20 cellular contexts compared by ENCODE assay signal in genomic region chr17:68602267-68602644, GRCh38. TPM values are rescaled to one million over a fixed set of nuclear protein-coding genes. Genes with fewer than 3 reads are reported as not detected.
A peak's percentile ranks its signal among the peaks of the same experiment; 100 is the strongest.
DNase-seq lines count a peak whose midpoint lies in the region; ATAC-seq, FAIRE-seq and TF ChIP-seq lines count a peak whose summit lies in the region.
"Had no signal": no experiment of that assay in that cellular context is flagged by ENCODE, and none has a peak within 500 bp of the region (broad histone marks: within the 10 kb centered on the region; RNA-seq: fewer than 3 reads in every experiment).

No MANE protein-coding gene starts in this region.

- no peak for TF ChIP-seq POLR2A in esophagus squamous epithelium (IDR thresholded peaks at IDR 0.05)

- no peaks in the 10 kb centered on the region for H3K36me3 Mint-ChIP-seq in activated naive CD8-positive, alpha-beta T cell
- no peaks in the 10 kb centered on the region for H3K36me3 Mint-ChIP-seq in activated naive CD8-positive, alpha-beta T cell treated with anti-CD3 and anti-CD28 coated beads, Interleukin-2, amount 50 U/mL, for 24 hours (ENCODE audit: low read depth)
- peaks cover 3% of the 10 kb centered on the region for H3K36me3 Mint-ChIP-seq in natural killer cell treated with Interleukin-12 subunit alpha and Interleukin-12 subunit beta and Interleukin-15 and Interleukin-18, amount 100 ng/mL, for 72 hours
- H3K36me3 Mint-ChIP-seq: activated CD8-positive, alpha-beta memory T cell treated with anti-CD3 and anti-CD28 coated beads, Interleukin-2, amount 10 ng/mL, durations not matched to agents 7 days and 5 days; CD8-positive, alpha-beta memory T cell had no signal

- H3K4me1 Mint-ChIP-seq in activated naive CD8-positive, alpha-beta T cell (ENCODE audit: low read depth) = peaks cover 4% of the 10 kb centered on the region
- peaks cover 9% of the 10 kb centered on the region for H3K4me1 Mint-ChIP-seq in activated naive CD8-positive, alpha-beta T cell treated with anti-CD3 and anti-CD28 coated beads, Interleukin-2, amount 50 U/mL, for 24 hours
- H3K4me1 Mint-ChIP-seq in natural killer cell treated with Interleukin-12 subunit alpha and Interleukin-12 subunit beta and Interleukin-15 and Interleukin-18, amount 100 ng/mL, for 72 hours (ENCODE audit: low read depth in 2 of 2) = peaks cover 4 to 13% of the 10 kb centered on the region in 2 donors

- H3K27ac Mint-ChIP-seq in activated naive CD8-positive, alpha-beta T cell = no peak overlapping the region
- H3K27ac Mint-ChIP-seq in activated naive CD8-positive, alpha-beta T cell treated with anti-CD3 and anti-CD28 coated beads, Interleukin-2, amount 50 U/mL, for 24 hours = no peak overlapping the region
- H3K27ac Mint-ChIP-seq in natural killer cell treated with Interleukin-12 subunit alpha and Interleukin-12 subunit beta and Interleukin-15 and Interleukin-18, amount 100 ng/mL, for 72 hours = no peak overlapping the region
- H3K27ac Mint-ChIP-seq: activated B cell treated with CpG ODN at 0.5 μM for 24 hours; activated CD8-positive, alpha-beta memory T cell treated with anti-CD3 and anti-CD28 coated beads, Interleukin-2, amount 10 ng/mL, durations not matched to agents 7 days and 5 days had no signal

- 32 to 66% methylated on average over 5 of the region's 5 CpGs for WGBS in esophagus squamous epithelium, 2 donors

- H3K9me3 ChIP-seq in esophagus squamous epithelium = no peaks in the 10 kb centered on the region
- H3K9me3 ChIP-seq: ovary, testis had no signal

- peak overlapping the region; percentile 33 for H3K4me3 Mint-ChIP-seq in activated naive CD8-positive, alpha-beta T cell
- H3K4me3 Mint-ChIP-seq in activated naive CD8-positive, alpha-beta T cell treated with anti-CD3 and anti-CD28 coated beads, Interleukin-2, amount 50 U/mL, for 24 hours = no peak overlapping the region
- peak overlapping the region; percentile 24 for H3K4me3 Mint-ChIP-seq in natural killer cell treated with Interleukin-12 subunit alpha and Interleukin-12 subunit beta and Interleukin-15 and Interleukin-18, amount 100 ng/mL, for 72 hours
- H3K4me3 Mint-ChIP-seq: activated B cell treated with CpG ODN at 0.5 μM for 24 hours; activated CD8-positive, alpha-beta memory T cell treated with anti-CD3 and anti-CD28 coated beads, Interleukin-2, amount 10 ng/mL, durations not matched to agents 7 days and 5 days had no signal

- peak; percentile 58 for FAIRE-seq in urothelium cell line (lab: Jason Lieb, UNC)
- FAIRE-seq: A204.1, GM12892 had no signal

- H3K36me3 ChIP-seq in esophagus squamous epithelium = no peaks in the 10 kb centered on the region
- H3K36me3 ChIP-seq: ovary had no signal

- DNase-seq in activated naive CD8-positive, alpha-beta T cell treated with anti-CD3 and anti-CD28 coated beads, Interleukin-2, amount 50 U/mL, for 24 hours = no peak
- DNase-seq in esophagus squamous epithelium (lab: John Stamatoyannopoulos, UW) = no peak
- DNase-seq in natural killer cell treated with Interleukin-12 subunit alpha and Interleukin-12 subunit beta and Interleukin-15 and Interleukin-18, amount 100 ng/mL, for 72 hours (ENCODE audit: low spot score) = no peak
- no peak for DNase-seq in urothelium cell line (ENCODE audit: low spot score)
- DNase-seq in DMS114 treated with DMSO at 0.1 percent for 48 hours (lab: John Stamatoyannopoulos, UW; ENCODE audit: unreplicated experiment) = no peak
- no peak for DNase-seq in GF-D8 (lab: John Stamatoyannopoulos, UW)
- no peak for DNase-seq in left lobe of liver (ENCODE audit: low spot score)
- DNase-seq: activated B cell treated with CpG ODN at 0.5 μM for 24 hours; activated CD8-positive, alpha-beta memory T cell treated with anti-CD3 and anti-CD28 coated beads, Interleukin-2, amount 10 ng/mL, durations not matched to agents 7 days and 5 days; activated naive CD4-positive, alpha-beta T cell treated with Interleukin-2 at 50 U/mL for 16 hours; CD8-positive, alpha-beta memory T cell; NCI-H2029 treated with DMSO at 0.1 percent for 48 hours; NCI-H774; testis had no signal

- no peak for TF ChIP-seq CTCF in esophagus squamous epithelium (IDR thresholded peaks at IDR 0.05)

- H3K27ac ChIP-seq in esophagus squamous epithelium = peak overlapping the region in 3 of 4 donors; percentile 63 to 86 (median 80)
- H3K27ac ChIP-seq: epithelial cell of prostate had no signal

- H3K27me3 Mint-ChIP-seq in activated naive CD8-positive, alpha-beta T cell = peaks cover 41% of the 10 kb centered on the region
- peaks cover 52% of the 10 kb centered on the region for H3K27me3 Mint-ChIP-seq in activated naive CD8-positive, alpha-beta T cell treated with anti-CD3 and anti-CD28 coated beads, Interleukin-2, amount 50 U/mL, for 24 hours
- H3K27me3 Mint-ChIP-seq in natural killer cell treated with Interleukin-12 subunit alpha and Interleukin-12 subunit beta and Interleukin-15 and Interleukin-18, amount 100 ng/mL, for 72 hours = peaks cover 46 to 60% of the 10 kb centered on the region in 2 donors

- H3K27me3 ChIP-seq in esophagus squamous epithelium = peaks cover 0 to 28% (median 0%) of the 10 kb centered on the region in 4 donors
- H3K27me3 ChIP-seq: ovary, testis had no signal

- peaks cover 19 to 36% (median 24%) of the 10 kb centered on the region in 3 donors for H3K4me1 ChIP-seq in esophagus squamous epithelium

- intact Hi-C loops in esophagus squamous epithelium (cut with DNase I) = no loop called here

- ATAC-seq in activated naive CD8-positive, alpha-beta T cell treated with anti-CD3 and anti-CD28 coated beads, Interleukin-2, amount 50 U/mL, for 24 hours = no peak
- no peak for ATAC-seq in natural killer cell treated with Interleukin-12 subunit alpha and Interleukin-12 subunit beta and Interleukin-15 and Interleukin-18, amount 100 ng/mL, for 72 hours
- ATAC-seq in left lobe of liver = no peak
- ATAC-seq: activated CD8-positive, alpha-beta memory T cell treated with anti-CD3 and anti-CD28 coated beads, Interleukin-2, amount 10 ng/mL, durations not matched to agents 7 days and 5 days had no signal

- no peaks in the 10 kb centered on the region for H3K9me3 Mint-ChIP-seq in activated naive CD8-positive, alpha-beta T cell (ENCODE audit: low read depth)
- H3K9me3 Mint-ChIP-seq in activated naive CD8-positive, alpha-beta T cell treated with anti-CD3 and anti-CD28 coated beads, Interleukin-2, amount 50 U/mL, for 24 hours = peaks cover 2% of the 10 kb centered on the region
- peaks cover 2% of the 10 kb centered on the region for H3K9me3 Mint-ChIP-seq in natural killer cell treated with Interleukin-12 subunit alpha and Interleukin-12 subunit beta and Interleukin-15 and Interleukin-18, amount 100 ng/mL, for 72 hours

- no peak overlapping the region for H3K4me3 ChIP-seq in esophagus squamous epithelium
- H3K4me3 ChIP-seq: ovary had no signal

RNA-seq across cellular contexts. Expression of gene FAM20A, which starts 1.1 kb away (rescaled TPM):
- total RNA-seq in esophagus squamous epithelium = 10 to 100 TPM in 1 of 4 donors, 1 to 10 TPM in 3; 4.0 to 15.3 (median 7.8) TPM
- total RNA-seq in natural killer cell treated with Interleukin-12 subunit alpha and Interleukin-12 subunit beta and Interleukin-15 and Interleukin-18, amount 100 ng/mL, for 72 hours = not detected
- total RNA-seq in left lobe of liver = 52.4 TPM
- total RNA-seq: activated B cell treated with CpG ODN at 0.5 μM for 24 hours; activated CD8-positive, alpha-beta memory T cell treated with anti-CD3 and anti-CD28 coated beads, Interleukin-2, amount 10 ng/mL, durations not matched to agents 7 days and 5 days; CD8-positive, alpha-beta memory T cell; lung microvascular endothelial cell had no signal
